30 cellular contexts compared by ENCODE assay signal in genomic region chr6:121961726-121962125, GRCh38.
"Had no signal": no experiment of that assay in that cellular context is flagged by ENCODE, and none has a peak within 500 bp of the region (broad histone marks: within the 10 kb centered on the region; RNA-seq: fewer than 3 reads in every experiment).

No MANE protein-coding gene starts in this region.

- H3K4me1 ChIP-seq: adrenal gland, breast epithelium, foreskin keratinocyte, gastrocnemius medialis, heart left ventricle had no signal

- DNase-seq: activated B cell treated with CpG ODN at 0.5 μM for 24 hours; activated CD4-positive, alpha-beta T cell treated with anti-CD3 and anti-CD28 coated beads for 48 hours; activated CD4-positive, alpha-beta T cell treated with anti-CD3 and anti-CD28 coated beads, Interleukin-2, amount 50 U/mL, for 1 hour; activated CD4-positive, alpha-beta T cell treated with anti-CD3 and anti-CD28 coated beads, Interleukin-2, amount 50 U/mL, for 48 hours; activated CD8-positive, alpha-beta memory T cell treated with anti-CD3 and anti-CD28 coated beads for 24 hours; activated CD8-positive, alpha-beta T cell treated with anti-CD3 and anti-CD28 coated beads for 36 hours; activated effector memory CD4-positive, alpha-beta T cell treated with anti-CD3 and anti-CD28 coated beads, Interleukin-2, amount 50 U/mL, for 16 hours; activated naive CD4-positive, alpha-beta T cell treated with anti-CD3 and anti-CD28 coated beads for 36 hours; activated naive CD8-positive, alpha-beta T cell treated with anti-CD3 and anti-CD28 coated beads for 36 hours; activated naive CD8-positive, alpha-beta T cell treated with anti-CD3 and anti-CD28 coated beads, Interleukin-2, amount 50 U/mL, for 24 hours; activated T-cell treated with anti-CD3 and anti-CD28 coated beads, Interleukin-2, amount 50 U/mL, for 48 hours; adrenal gland; amygdala; aorta; central memory CD4-positive, alpha-beta T cell; cortex of kidney; dermis blood vessel endothelial cell; effector CD4-positive, alpha-beta T cell; foreskin keratinocyte; gastrocnemius medialis; glutamatergic neuron; heart left ventricle; T-helper 1 cell; T-helper 17 cell; T1000; WERI-Rb-1 had no signal

- H3K9me3 ChIP-seq: adrenal gland, breast epithelium, gastrocnemius medialis had no signal

- H3K27me3 ChIP-seq: adrenal gland, breast epithelium, cardiac muscle cell, foreskin keratinocyte, gastrocnemius medialis, heart left ventricle had no signal

- H3K36me3 ChIP-seq: adrenal gland, breast epithelium, cardiac muscle cell, gastrocnemius medialis, heart left ventricle, WERI-Rb-1 had no signal

- H3K27ac ChIP-seq: adrenal gland, breast epithelium, cardiac muscle cell, foreskin keratinocyte, gastrocnemius medialis, heart left ventricle, WERI-Rb-1 had no signal

- ATAC-seq: activated CD4-positive, CD25-positive, alpha-beta regulatory T cell treated with anti-CD3 and anti-CD28 coated beads, Interleukin-2, amount 50 U/mL, for 24 hours; activated CD8-positive, alpha-beta T cell treated with anti-CD3 and anti-CD28 coated beads for 36 hours; activated naive CD8-positive, alpha-beta T cell treated with anti-CD3 and anti-CD28 coated beads, Interleukin-2, amount 50 U/mL, for 24 hours; esophagus mucosa; foreskin keratinocyte; gastrocnemius medialis; heart left ventricle; T-helper 17 cell had no signal

- H3K4me3 ChIP-seq: adrenal gland, breast epithelium, cardiac muscle cell, gastrocnemius medialis, heart left ventricle had no signal
